ENCODE assay signal across 15 cellular contexts in genomic region chr9:135879619-135880018, GRCh38.
"Had no signal": no experiment of that assay in that cellular context is flagged by ENCODE, and none has a peak within 500 bp of the region (broad histone marks: within the 10 kb centered on the region; RNA-seq: fewer than 3 reads in every experiment).

No MANE protein-coding gene starts in this region.

- DNase-seq: activated CD4-positive, alpha-beta T cell treated with anti-CD3 and anti-CD28 coated beads, Interleukin-2, amount 10 ng/mL, durations not matched to agents 7 days and 5 days; activated CD4-positive, CD25-positive, alpha-beta regulatory T cell; activated naive CD4-positive, alpha-beta T cell treated with anti-CD3 and anti-CD28 coated beads, Interleukin-2, amount 10 ng/mL, durations not matched to agents 7 days and 5 days; brain microvascular endothelial cell; hippocampal formation; lower lobe of right lung; naive thymus-derived CD4-positive, alpha-beta T cell; nucleus accumbens; SK-N-SH; stimulated activated CD4-positive, alpha-beta T cell treated with anti-CD3 and anti-CD28 coated beads, Interleukin-4, amount 100 ng/mL, for 1 hour; stimulated activated CD8-positive, alpha-beta memory T cell treated with anti-CD3 and anti-CD28 coated beads, Interleukin-4, amount 100 ng/mL, for 48 hours; stimulated activated naive CD8-positive, alpha-beta T cell treated with anti-CD3 and anti-CD28 coated beads, Interleukin-15, amount 100 ng/mL, for 72 hours had no signal

- H3K27me3 ChIP-seq: brain microvascular endothelial cell, gastroesophageal sphincter had no signal

- H3K27me3 Mint-ChIP-seq: activated CD4-positive, alpha-beta T cell treated with anti-CD3 and anti-CD28 coated beads, Interleukin-2, amount 10 ng/mL, durations not matched to agents 7 days and 5 days; activated naive CD4-positive, alpha-beta T cell treated with anti-CD3 and anti-CD28 coated beads, Interleukin-2, amount 10 ng/mL, durations not matched to agents 7 days and 5 days; activated T-helper 17 cell treated with anti-CD3 and anti-CD28 coated beads, Interleukin-2, amount 50 U/mL, for 72 hours; naive thymus-derived CD4-positive, alpha-beta T cell; stimulated activated naive CD8-positive, alpha-beta T cell treated with anti-CD3 and anti-CD28 coated beads, Interleukin-15, amount 100 ng/mL, for 72 hours had no signal

- ATAC-seq: gastroesophageal sphincter; lower lobe of right lung; naive thymus-derived CD4-positive, alpha-beta T cell; stimulated activated naive CD8-positive, alpha-beta T cell treated with anti-CD3 and anti-CD28 coated beads, Interleukin-15, amount 100 ng/mL, for 72 hours had no signal

- H3K4me3 ChIP-seq: gastroesophageal sphincter, lower lobe of right lung, prostate gland had no signal

- H3K27ac ChIP-seq: brain microvascular endothelial cell, gastroesophageal sphincter, lower lobe of right lung, prostate gland had no signal

- H3K27ac Mint-ChIP-seq: activated CD4-positive, alpha-beta T cell treated with anti-CD3 and anti-CD28 coated beads, Interleukin-2, amount 10 ng/mL, durations not matched to agents 7 days and 5 days; activated naive CD4-positive, alpha-beta T cell treated with anti-CD3 and anti-CD28 coated beads, Interleukin-2, amount 10 ng/mL, durations not matched to agents 7 days and 5 days; stimulated activated naive CD8-positive, alpha-beta T cell treated with anti-CD3 and anti-CD28 coated beads, Interleukin-15, amount 100 ng/mL, for 72 hours had no signal

- H3K4me3 Mint-ChIP-seq: activated CD4-positive, alpha-beta T cell treated with anti-CD3 and anti-CD28 coated beads, Interleukin-2, amount 10 ng/mL, durations not matched to agents 7 days and 5 days; activated naive CD4-positive, alpha-beta T cell treated with anti-CD3 and anti-CD28 coated beads, Interleukin-2, amount 10 ng/mL, durations not matched to agents 7 days and 5 days; stimulated activated naive CD8-positive, alpha-beta T cell treated with anti-CD3 and anti-CD28 coated beads, Interleukin-15, amount 100 ng/mL, for 72 hours had no signal

- H3K4me1 ChIP-seq: prostate gland had no signal

- H3K9me3 Mint-ChIP-seq: activated CD4-positive, alpha-beta T cell treated with anti-CD3 and anti-CD28 coated beads, Interleukin-2, amount 10 ng/mL, durations not matched to agents 7 days and 5 days; activated naive CD4-positive, alpha-beta T cell treated with anti-CD3 and anti-CD28 coated beads, Interleukin-2, amount 10 ng/mL, durations not matched to agents 7 days and 5 days; activated T-helper 17 cell treated with anti-CD3 and anti-CD28 coated beads, Interleukin-2, amount 50 U/mL, for 72 hours; naive thymus-derived CD4-positive, alpha-beta T cell; stimulated activated naive CD8-positive, alpha-beta T cell treated with anti-CD3 and anti-CD28 coated beads, Interleukin-15, amount 100 ng/mL, for 72 hours had no signal

- H3K4me2 ChIP-seq: SK-N-SH had no signal

- H3K9ac ChIP-seq: SK-N-SH had no signal

- H3K36me3 ChIP-seq: brain microvascular endothelial cell, prostate gland had no signal

- H3K9me3 ChIP-seq: gastroesophageal sphincter, lower lobe of right lung, prostate gland, SK-N-SH had no signal
